1 cellular context compared by ENCODE assay signal in the genomic region with DNA sequence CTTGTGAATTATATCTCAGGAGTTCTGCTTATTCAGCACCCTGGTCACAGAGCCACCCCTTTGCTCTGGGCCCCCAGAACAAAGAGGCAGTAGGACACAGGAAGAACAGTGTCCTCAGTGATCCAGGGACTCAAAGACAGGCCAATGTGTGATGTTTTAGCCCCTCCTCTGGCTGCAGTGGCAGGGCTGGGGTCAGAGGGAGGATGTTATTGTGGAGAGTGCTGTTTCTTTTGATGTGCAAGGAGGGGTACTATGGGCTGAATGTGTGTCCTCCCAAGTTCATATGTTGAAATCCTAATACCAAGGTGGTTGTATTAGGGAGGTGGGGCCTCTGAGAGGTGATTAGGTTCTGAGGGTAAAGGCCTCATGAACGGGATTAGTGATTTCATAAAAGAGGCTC.
TF ChIP-seq lines count a peak whose summit lies in the region.

No MANE protein-coding gene starts in this region.

TF ChIP-seq in WTC11, 78 proteins besides CTCF, POLR2A, EP300 and RAD21 (continued from another document):
- TF ChIP-seq PREB (CRISPR knock-in tag; IDR thresholded peaks at IDR 0.05; ENCODE audit: borderline replicate concordance) = no peak
